ENCODE assay signal across 14 cellular contexts in the genomic region with DNA sequence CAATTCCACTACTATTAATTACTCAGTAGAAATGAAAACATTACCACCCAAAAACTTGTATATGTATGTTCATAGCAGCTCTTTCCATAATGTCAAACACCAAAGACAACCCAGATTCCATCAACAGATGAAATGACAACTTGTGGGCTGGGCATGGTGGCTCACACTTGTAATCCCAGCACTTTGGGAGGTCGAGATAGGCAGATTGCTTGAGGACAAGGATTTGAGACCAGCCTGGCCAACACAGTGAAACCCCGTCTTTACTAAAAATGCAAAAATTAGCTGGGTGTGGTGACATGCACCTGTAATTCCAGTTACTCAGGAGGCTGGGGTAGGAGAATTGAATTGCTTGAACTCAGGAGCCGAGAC. TPM values are rescaled to one million over a fixed set of nuclear protein-coding genes. Genes with fewer than 3 reads are reported as not detected.
A peak's percentile ranks its signal among the peaks of the same experiment; 100 is the strongest.
DNase-seq lines count a peak whose midpoint lies in the region; ATAC-seq and TF ChIP-seq lines count a peak whose summit lies in the region.
"Had no signal": no experiment of that assay in that cellular context is flagged by ENCODE, and none has a peak within 500 bp of the region (broad histone marks: within the 10 kb centered on the region; RNA-seq: fewer than 3 reads in every experiment).

No MANE protein-coding gene starts in this region.

- H3K9me3 Mint-ChIP-seq in activated T-cell treated with anti-CD3 and anti-CD28 coated beads, Interleukin-2, amount 50 U/mL, for 72 hours, result no peaks in the 10 kb centered on the region
- no peaks in the 10 kb centered on the region for H3K9me3 Mint-ChIP-seq in stimulated activated memory B cell treated with anti-CD40 and anti-IgM and Interleukin-4, amounts not matched to agents 10 μg/mL and 1 μg/mL and 100 μg/mL, for 72 hours

- peaks cover 11% of the 10 kb centered on the region for H3K36me3 ChIP-seq in RWPE2 (ENCODE audit: low read depth)
- H3K36me3 ChIP-seq: WERI-Rb-1 had no signal

- no peaks in the 10 kb centered on the region for H3K27me3 ChIP-seq in RWPE2 (ENCODE audit: insufficient read depth, poor library complexity, severe bottlenecking)
- H3K27me3 ChIP-seq in foreskin keratinocyte, result no peaks in the 10 kb centered on the region
- H3K27me3 ChIP-seq: MG63 had no signal

- TF ChIP-seq CTCF in RWPE2 (IDR thresholded peaks at IDR 0.05; ENCODE audit: poor library complexity, severe bottlenecking), result no peak
- TF ChIP-seq CTCF in foreskin keratinocyte (conservative IDR thresholded peaks at IDR 0.05), result no peak

- H3K36me3 Mint-ChIP-seq in activated T-cell treated with anti-CD3 and anti-CD28 coated beads, Interleukin-2, amount 50 U/mL, for 72 hours (ENCODE audit: insufficient read depth in 2 of 2), result peaks cover 3 to 7% of the 10 kb centered on the region in 2 donors
- no peaks in the 10 kb centered on the region for H3K36me3 Mint-ChIP-seq in stimulated activated memory B cell treated with anti-CD40 and anti-IgM and Interleukin-4, amounts not matched to agents 10 μg/mL and 1 μg/mL and 100 μg/mL, for 72 hours

- no peak for ATAC-seq in activated T-cell treated with anti-CD3 and anti-CD28 coated beads, Interleukin-2, amount 50 U/mL, for 72 hours (replicated peaks in 1 of 2)
- no peak for ATAC-seq in RWPE2 (ENCODE audit: low read depth)
- ATAC-seq in foreskin keratinocyte, result no peak
- no peak for ATAC-seq in stimulated activated memory B cell treated with anti-CD40 and anti-IgM and Interleukin-4, amounts not matched to agents 10 μg/mL and 1 μg/mL and 100 μg/mL, for 72 hours
- ATAC-seq in GM18907 (IDR thresholded peaks at IDR 0.05; ENCODE audit: unreplicated experiment), result no peak

- no peak for DNase-seq in activated T-cell treated with anti-CD3 and anti-CD28 coated beads, Interleukin-2, amount 50 U/mL, for 72 hours
- DNase-seq in activated T-cell treated with anti-CD3 and anti-CD28 coated beads, Interleukin-2, amount 50 U/mL, for 1 hour, result no peak
- DNase-seq in RWPE2 (ENCODE audit: low spot score) (no peak), foreskin keratinocyte (no peak), epidermal melanocyte (ENCODE audit: insufficient read length, low spot score) (no peak), EL (no peak)
- DNase-seq: activated CD8-positive, alpha-beta memory T cell treated with anti-CD3 and anti-CD28 coated beads, Interleukin-2, amount 50 U/mL, for 4 hours; MG63; NCI-H2171 treated with DMSO at 0.1 percent for 48 hours; WERI-Rb-1 had no signal

- H3K27ac ChIP-seq in RWPE2 (ENCODE audit: poor library complexity, severe bottlenecking) (peak overlapping the region; percentile 29), foreskin keratinocyte (peak overlapping the region; percentile 71)
- H3K27ac ChIP-seq: SK-N-MC, WERI-Rb-1 had no signal

- peaks cover 43% of the 10 kb centered on the region for H3K4me1 Mint-ChIP-seq in activated T-cell treated with anti-CD3 and anti-CD28 coated beads, Interleukin-2, amount 50 U/mL, for 72 hours (ENCODE audit: low read depth)
- peaks cover 59% of the 10 kb centered on the region for H3K4me1 Mint-ChIP-seq in stimulated activated memory B cell treated with anti-CD40 and anti-IgM and Interleukin-4, amounts not matched to agents 10 μg/mL and 1 μg/mL and 100 μg/mL, for 72 hours

- peak overlapping the region in 1 of 2 donors; percentile 49 for H3K4me3 Mint-ChIP-seq in activated T-cell treated with anti-CD3 and anti-CD28 coated beads, Interleukin-2, amount 50 U/mL, for 72 hours
- no peak overlapping the region for H3K4me3 Mint-ChIP-seq in stimulated activated memory B cell treated with anti-CD40 and anti-IgM and Interleukin-4, amounts not matched to agents 10 μg/mL and 1 μg/mL and 100 μg/mL, for 72 hours
- H3K4me3 Mint-ChIP-seq: neural crest cell had no signal

- H3K4me3 ChIP-seq in RWPE2 (ENCODE audit: severe bottlenecking), result no peak overlapping the region
- H3K4me3 ChIP-seq: MG63, SK-N-MC had no signal

- H3K27me3 Mint-ChIP-seq in activated T-cell treated with anti-CD3 and anti-CD28 coated beads, Interleukin-2, amount 50 U/mL, for 72 hours (ENCODE audit: low read depth), result no peaks in the 10 kb centered on the region
- H3K27me3 Mint-ChIP-seq in stimulated activated memory B cell treated with anti-CD40 and anti-IgM and Interleukin-4, amounts not matched to agents 10 μg/mL and 1 μg/mL and 100 μg/mL, for 72 hours, result no peaks in the 10 kb centered on the region

- H3K4me1 ChIP-seq in RWPE2 (ENCODE audit: insufficient read depth, poor library complexity, severe bottlenecking), result peaks cover 13% of the 10 kb centered on the region
- peaks cover 12% of the 10 kb centered on the region for H3K4me1 ChIP-seq in foreskin keratinocyte

- no peaks in the 10 kb centered on the region for H3K9me3 ChIP-seq in RWPE2 (ENCODE audit: severe bottlenecking)

- peak overlapping the region; percentile 91 for H3K27ac Mint-ChIP-seq in activated T-cell treated with anti-CD3 and anti-CD28 coated beads, Interleukin-2, amount 50 U/mL, for 72 hours
- H3K27ac Mint-ChIP-seq in stimulated activated memory B cell treated with anti-CD40 and anti-IgM and Interleukin-4, amounts not matched to agents 10 μg/mL and 1 μg/mL and 100 μg/mL, for 72 hours, result peak overlapping the region; percentile 72

RNA-seq across cellular contexts. Expression of a gene that starts 11.5 kb away (rescaled TPM):
- total RNA-seq in activated T-cell treated with anti-CD3 and anti-CD28 coated beads, Interleukin-2, amount 50 U/mL, for 72 hours, result 10 to 100 TPM; 62.8 to 76.5 TPM
- 35.2 and 38.4 TPM in 2 replicates for total RNA-seq in foreskin keratinocyte
- polyA plus RNA-seq in foreskin keratinocyte, result 28.4 and 33.0 TPM in 2 replicates

RNA-seq across cellular contexts. Expression of a gene that starts 27.4 kb away (rescaled TPM):
- 10 to 100 TPM; 19.6 to 20.8 TPM for total RNA-seq in activated T-cell treated with anti-CD3 and anti-CD28 coated beads, Interleukin-2, amount 50 U/mL, for 72 hours
- 11.7 and 12.0 TPM in 2 replicates for total RNA-seq in foreskin keratinocyte
- polyA plus RNA-seq in foreskin keratinocyte, result 6.3 and 7.2 TPM in 2 replicates
